In genomic region chr4:129043523-129043922, GRCh38 we compare ENCODE assay signal across 1 cellular context.
TF ChIP-seq lines count a peak whose summit lies in the region.

No MANE protein-coding gene starts in this region.

TF ChIP-seq in K562, 482 proteins besides CTCF, POLR2A, EP300 and RAD21 (continued from another document):
- TF ChIP-seq PBX2 (CRISPR knock-in tag; IDR thresholded peaks at IDR 0.05; ENCODE audit: low read depth): no peak
- TF ChIP-seq PBX2 (tag; conservative IDR thresholded peaks at IDR 0.05; ENCODE audit: low read depth): no peak
- TF ChIP-seq CHD1 (IDR thresholded peaks at IDR 0.05; ENCODE audit: low read length): no peak
- no peak for TF ChIP-seq ZNF511 (CRISPR knock-in tag; IDR thresholded peaks at IDR 0.05)
- TF ChIP-seq ZMIZ1 (IDR thresholded peaks at IDR 0.05; ENCODE audit: low read depth in 2 of 2, low read length in 2 of 2): no peak
- TF ChIP-seq HBP1 (CRISPR knock-in tag; IDR thresholded peaks at IDR 0.05): no peak
- no peak for TF ChIP-seq ZNF592 (IDR thresholded peaks at IDR 0.05)
- TF ChIP-seq ZSCAN29 (IDR thresholded peaks at IDR 0.05): no peak
- no peak for TF ChIP-seq ZNF3 (CRISPR knock-in tag; IDR thresholded peaks at IDR 0.05)
- TF ChIP-seq DDX20 (tag; IDR thresholded peaks at IDR 0.05; ENCODE audit: low read depth): no peak
- no peak for TF ChIP-seq ZNF518B (CRISPR knock-in tag; IDR thresholded peaks at IDR 0.05)
- TF ChIP-seq SMC3 (conservative IDR thresholded peaks at IDR 0.05; ENCODE audit: insufficient read depth, low read depth, low read length): no peak
- TF ChIP-seq ZNF232 (CRISPR knock-in tag; IDR thresholded peaks at IDR 0.05): no peak
- no peak for TF ChIP-seq SMAD2 (IDR thresholded peaks at IDR 0.05; ENCODE audit: low read depth, low read length)
- no peak for TF ChIP-seq ZC3H4 (CRISPR knock-in tag; IDR thresholded peaks at IDR 0.05; ENCODE audit: borderline replicate concordance)
- no peak for TF ChIP-seq ZNF197 (CRISPR knock-in tag; IDR thresholded peaks at IDR 0.05; ENCODE audit: low read depth)
